19 cellular contexts compared by ENCODE assay signal in genomic region chr11:111312076-111312475, GRCh38. TPM values are rescaled to one million over a fixed set of nuclear protein-coding genes. Genes with fewer than 3 reads are reported as not detected.
"Had no signal": no experiment of that assay in that cellular context is flagged by ENCODE, and none has a peak within 500 bp of the region (broad histone marks: within the 10 kb centered on the region; RNA-seq: fewer than 3 reads in every experiment).

No MANE protein-coding gene starts in this region.

- DNase-seq: effector CD4-positive, alpha-beta T cell; foreskin melanocyte; head of caudate nucleus; kidney; left cardiac atrium; left ventricle myocardium inferior; lower lobe of right lung; occipital lobe; pancreas; right cardiac atrium; stimulated activated CD4-positive, alpha-beta T cell treated with anti-CD3 and anti-CD28 coated beads, Interleukin-2, amount 100 ng/mL, for 48 hours; stimulated activated naive CD4-positive, alpha-beta T cell treated with Interleukin-2 at 50 U/mL for 16 hours; tibial artery; upper lobe of right lung had no signal

- H3K27ac ChIP-seq: coronary artery, hepatocyte, left ventricle myocardium inferior, lower lobe of right lung, pancreas, suprapubic skin, tibial artery, upper lobe of right lung had no signal

- H3K9me3 ChIP-seq: lower lobe of right lung, pancreas, suprapubic skin, tibial artery, upper lobe of right lung had no signal

- H3K27me3 ChIP-seq: hepatocyte, pancreas, tibial artery, upper lobe of right lung had no signal

- ATAC-seq: left cardiac atrium, lower lobe of right lung, pancreas, right cardiac atrium, upper lobe of right lung had no signal

- H3K4me1 ChIP-seq: left ventricle myocardium inferior, lower lobe of right lung, suprapubic skin, tibial artery, upper lobe of right lung had no signal

- H3K4me3 ChIP-seq: coronary artery, hepatocyte, left ventricle myocardium inferior, lower lobe of right lung, pancreas, smooth muscle cell, suprapubic skin, tibial artery, upper lobe of right lung had no signal

- H3K36me3 ChIP-seq: left ventricle myocardium inferior, lower lobe of right lung, pancreas, suprapubic skin, tibial artery, upper lobe of right lung had no signal

RNA-seq across cellular contexts. Expression of gene POU2AF3, which starts 13.7 kb away (rescaled TPM):
- total RNA-seq: dermis microvascular lymphatic vessel endothelial cell, smooth muscle cell had no signal
- polyA plus RNA-seq: smooth muscle cell had no signal
